ENCODE assay signal across 9 cellular contexts in genomic region chr16:89115216-89115949, GRCh38. TPM values are rescaled to one million over a fixed set of nuclear protein-coding genes. Genes with fewer than 3 reads are reported as not detected.
A peak's percentile ranks its signal among the peaks of the same experiment; 100 is the strongest.
DNase-seq lines count a peak whose midpoint lies in the region; ATAC-seq and TF ChIP-seq lines count a peak whose summit lies in the region.
"Had no signal": no experiment of that assay in that cellular context is flagged by ENCODE, and none has a peak within 500 bp of the region (broad histone marks: within the 10 kb centered on the region; RNA-seq: fewer than 3 reads in every experiment).

No MANE protein-coding gene starts in this region.

- H3K27ac ChIP-seq in CD4-positive, CD25-positive, alpha-beta regulatory T cell (ENCODE audit: insufficient read depth, low read length, poor library complexity, severe bottlenecking), result peak overlapping the region; percentile 94

- TF ChIP-seq CTCF in NB4 (IDR thresholded peaks at IDR 0.05; ENCODE audit: low read depth, low read length) (no peak), HFFc6 (IDR thresholded peaks at IDR 0.05) (no peak)

- H3K4me1 ChIP-seq in CD4-positive, CD25-positive, alpha-beta regulatory T cell (ENCODE audit: control insufficient read depth, insufficient read depth, low read length, poor library complexity, severe bottlenecking), result peaks cover 38% of the 10 kb centered on the region

- peak overlapping the region; percentile 99 to 100 (median 99) for H3K27ac Mint-ChIP-seq in CD4-positive, CD25-positive, alpha-beta regulatory T cell
- H3K27ac Mint-ChIP-seq in HFFc6, result no peak overlapping the region

- H3K27me3 ChIP-seq in CD4-positive, CD25-positive, alpha-beta regulatory T cell (ENCODE audit: control insufficient read depth, insufficient read depth, low read length), result no peaks in the 10 kb centered on the region

- ATAC-seq in CD4-positive, CD25-positive, alpha-beta regulatory T cell (ENCODE audit: low read depth in 2 of 2), result peak; percentile 93 to 95
- ATAC-seq in GM21529 (IDR thresholded peaks at IDR 0.05; ENCODE audit: unreplicated experiment), result peak; percentile 76

- peak; percentile 21 for TF ChIP-seq POLR2A in NB4 (IDR thresholded peaks at IDR 0.05; ENCODE audit: extremely low read depth, insufficient read length)

- no peaks in the 10 kb centered on the region for H3K9me3 Mint-ChIP-seq in CD4-positive, CD25-positive, alpha-beta regulatory T cell
- no peaks in the 10 kb centered on the region for H3K9me3 Mint-ChIP-seq in HFFc6

- H3K4me3 Mint-ChIP-seq in CD4-positive, CD25-positive, alpha-beta regulatory T cell, result peak overlapping the region; percentile 83 to 92 (median 88)
- H3K4me3 Mint-ChIP-seq in HFFc6, result no peak overlapping the region

- H3K4me1 Mint-ChIP-seq in CD4-positive, CD25-positive, alpha-beta regulatory T cell, result peaks cover 10 to 60% (median 21%) of the 10 kb centered on the region in 4 donors
- H3K4me1 Mint-ChIP-seq in HFFc6 (ENCODE audit: low read depth), result peaks cover 12% of the 10 kb centered on the region; the same call in 1 of the 2 replicates

- no peaks in the 10 kb centered on the region for H3K9me3 ChIP-seq in CD4-positive, CD25-positive, alpha-beta regulatory T cell (ENCODE audit: control insufficient read depth in 2 of 2, low read length in 2 of 2)

- H3K27me3 Mint-ChIP-seq in CD4-positive, CD25-positive, alpha-beta regulatory T cell, result no peaks in the 10 kb centered on the region
- H3K27me3 Mint-ChIP-seq in HFFc6 (ENCODE audit: insufficient read depth), result peaks cover 2% of the 10 kb centered on the region; the same call in 1 of the 2 replicates

- peak overlapping the region; percentile 71 for H3K4me3 ChIP-seq in CD4-positive, CD25-positive, alpha-beta regulatory T cell (ENCODE audit: low read depth, low read length)
- H3K4me3 ChIP-seq in NB4 (ENCODE audit: low read depth, low read length), result peak overlapping the region; percentile 55

- peaks cover 48% of the 10 kb centered on the region for H3K36me3 ChIP-seq in CD4-positive, CD25-positive, alpha-beta regulatory T cell (ENCODE audit: control insufficient read depth, insufficient read depth, low read length)

- peak; percentile 88 to 98 (median 94) for DNase-seq in CD4-positive, CD25-positive, alpha-beta regulatory T cell
- DNase-seq in NB4 (ENCODE audit: low read depth) (peak; percentile 98), activated T-cell treated with anti-CD3 and anti-CD28 coated beads for 4 hours (peak; percentile 71), globus pallidus (ENCODE audit: low spot score) (peak; percentile 69), iPS-NIHi11 (ENCODE audit: low spot score) (no peak), HFFc6 (no peak)
- peak; percentile 71 for DNase-seq in stimulated activated CD4-positive, alpha-beta T cell treated with anti-CD3 and anti-CD28 coated beads, Interleukin-12 subunit alpha, Interleukin-12 subunit beta, amount 100 ng/mL, for 4 hours

- H3K36me3 Mint-ChIP-seq in CD4-positive, CD25-positive, alpha-beta regulatory T cell, result peaks cover 24% of the 10 kb centered on the region
- peaks cover 10% of the 10 kb centered on the region; the same call in 1 of the 2 replicates for H3K36me3 Mint-ChIP-seq in HFFc6 (ENCODE audit: low read depth)

RNA-seq across cellular contexts. Expression of gene ACSF3, which starts 21.7 kb away (rescaled TPM):
- total RNA-seq in CD4-positive, CD25-positive, alpha-beta regulatory T cell, result 56.3 TPM
- polyA plus RNA-seq in CD4-positive, CD25-positive, alpha-beta regulatory T cell, result 10 to 100 TPM; 24.1 to 32.8 (median 27.8) TPM
- total RNA-seq in HFFc6 (2021; fragmentation: NEBNext Ultra II Directional; extraction: Animal tissue kit (Norgen Biotek cat#: 25700)), result 10 to 100 TPM; 18.4 to 24.2 (median 21.2) TPM

RNA-seq across cellular contexts. Expression of gene CDH15, which starts 56.2 kb away (rescaled TPM):
- total RNA-seq in CD4-positive, CD25-positive, alpha-beta regulatory T cell, result 0.17 TPM
- not detected for polyA plus RNA-seq in CD4-positive, CD25-positive, alpha-beta regulatory T cell
- under 1 TPM in 2 of 6 experiments, not detected in 4; 0.05 to 0.07 TPM for total RNA-seq in HFFc6 (2021; fragmentation: NEBNext Ultra II Directional; extraction: Animal tissue kit (Norgen Biotek cat#: 25700))
- total RNA-seq: Daoy had no signal

Comparison
In these comparisons a context has a peak if more than half of its experiments do, and no peak if none do; other contexts are left out.
1. DNase-seq: peak in CD4-positive, CD25-positive, alpha-beta regulatory T cell (3 of 3), NB4 (single experiment), activated T-cell treated with anti-CD3 and anti-CD28 coated beads for 4 hours (single experiment), globus pallidus (single experiment) and stimulated activated CD4-positive, alpha-beta T cell treated with anti-CD3 and anti-CD28 coated beads, Interleukin-12 subunit alpha, Interleukin-12 subunit beta, amount 100 ng/mL, for 4 hours (single experiment); none in iPS-NIHi11 (single experiment) and HFFc6 (single experiment).